In genomic region chr15:78038585-78039247, GRCh38 we compare ENCODE assay signal across 20 cellular contexts. TPM values are rescaled to one million over a fixed set of nuclear protein-coding genes. Genes with fewer than 3 reads are reported as not detected.
DNase-seq lines count a peak whose midpoint lies in the region; ATAC-seq lines count a peak whose summit lies in the region.
"Had no signal": no experiment of that assay in that cellular context is flagged by ENCODE, and none has a peak within 500 bp of the region (broad histone marks: within the 10 kb centered on the region; RNA-seq: fewer than 3 reads in every experiment).

No MANE protein-coding gene starts in this region.

- H3K4me1 Mint-ChIP-seq in activated T-cell treated with anti-CD3 and anti-CD28 coated beads, Interleukin-2, amount 50 U/mL, for 24 hours (ENCODE audit: low read depth) = peaks cover 95% of the 10 kb centered on the region
- H3K4me1 Mint-ChIP-seq in activated CD4-positive, alpha-beta memory T cell treated with anti-CD3 and anti-CD28 coated beads for 36 hours (ENCODE audit: low read depth) = peaks cover 89% of the 10 kb centered on the region

- H3K4me3 Mint-ChIP-seq in activated T-cell treated with anti-CD3 and anti-CD28 coated beads, Interleukin-2, amount 50 U/mL, for 24 hours = no peak overlapping the region
- no peak overlapping the region for H3K4me3 Mint-ChIP-seq in activated CD4-positive, alpha-beta memory T cell treated with anti-CD3 and anti-CD28 coated beads for 36 hours

- POLR2A ChIA-PET in activated CD4-positive, alpha-beta memory T cell treated with anti-CD3 and anti-CD28 coated beads for 36 hours (lab: Charles Lee) = interaction anchor here (1.3 kb wide), 1 partner anchor 9 kb away, joined by 6 read pairs; no protein-coding TSS in a partner anchor

- intact Hi-C loops in activated CD4-positive, alpha-beta memory T cell treated with anti-CD3 and anti-CD28 coated beads for 36 hours (cut with micrococcal nuclease) = loop anchor here (10.0 kb wide), 1 partner anchor 84 kb away; no protein-coding TSS in a partner anchor

- H3K36me3 ChIP-seq in thymus (ENCODE audit: control insufficient read depth, insufficient read depth) = peaks cover 18% of the 10 kb centered on the region

- ATAC-seq in left lobe of liver (no peak), GM19452 (IDR thresholded peaks at IDR 0.05; ENCODE audit: unreplicated experiment) (no peak), GM18520 (IDR thresholded peaks at IDR 0.05; ENCODE audit: unreplicated experiment) (no peak)
- ATAC-seq: heart right ventricle; Panc1; right cardiac atrium; stimulated activated naive CD8-positive, alpha-beta T cell treated with anti-CD3 and anti-CD28 coated beads, Interleukin-15, Interleukin-2, amounts not matched to agents 100 U/mL and 50 U/mL, for 24 hours had no signal

- peak overlapping the region; percentile 82 for H3K27ac Mint-ChIP-seq in activated T-cell treated with anti-CD3 and anti-CD28 coated beads, Interleukin-2, amount 50 U/mL, for 24 hours
- peak overlapping the region; percentile 73 for H3K27ac Mint-ChIP-seq in activated CD4-positive, alpha-beta memory T cell treated with anti-CD3 and anti-CD28 coated beads for 36 hours

- H3K36me3 Mint-ChIP-seq in activated T-cell treated with anti-CD3 and anti-CD28 coated beads, Interleukin-2, amount 50 U/mL, for 24 hours (ENCODE audit: low read depth) = peaks cover 61% of the 10 kb centered on the region
- peaks cover 25% of the 10 kb centered on the region for H3K36me3 Mint-ChIP-seq in activated CD4-positive, alpha-beta memory T cell treated with anti-CD3 and anti-CD28 coated beads for 36 hours

- peak overlapping the region; percentile 32 for H3K27ac ChIP-seq in thymus (ENCODE audit: low read depth)
- H3K27ac ChIP-seq: epithelial cell of prostate had no signal

- no peaks in the 10 kb centered on the region for H3K9me3 Mint-ChIP-seq in activated T-cell treated with anti-CD3 and anti-CD28 coated beads, Interleukin-2, amount 50 U/mL, for 24 hours
- no peaks in the 10 kb centered on the region for H3K9me3 Mint-ChIP-seq in activated CD4-positive, alpha-beta memory T cell treated with anti-CD3 and anti-CD28 coated beads for 36 hours

- WGBS in thymus = 90% methylated on average over 8 of the region's 8 CpGs

- no peaks in the 10 kb centered on the region for H3K9me3 ChIP-seq in thymus (ENCODE audit: control insufficient read depth)
- H3K9me3 ChIP-seq: heart right ventricle had no signal

- H3K27me3 ChIP-seq in thymus (ENCODE audit: control insufficient read depth, insufficient read depth) = no peaks in the 10 kb centered on the region
- H3K27me3 ChIP-seq: heart right ventricle had no signal

- H3K4me3 ChIP-seq in thymus (ENCODE audit: low read length) = no peak overlapping the region
- H3K4me3 ChIP-seq: heart right ventricle had no signal

- no peak for DNase-seq in activated T-cell treated with anti-CD3 and anti-CD28 coated beads, Interleukin-2, amount 50 U/mL, for 24 hours
- DNase-seq in activated T-cell treated with anti-CD3 and anti-CD28 coated beads, Interleukin-2, amount 50 U/mL, for 1 hour = no peak
- DNase-seq in activated CD4-positive, alpha-beta memory T cell treated with anti-CD3 and anti-CD28 coated beads for 36 hours = no peak
- peak; percentile 39 for DNase-seq in left lobe of liver (ENCODE audit: low spot score)
- DNase-seq in kidney glomerular epithelial cell (lab: John Stamatoyannopoulos, UW) = no peak
- DNase-seq: activated CD4-positive, alpha-beta T cell treated with anti-CD3 and anti-CD28 coated beads, Interleukin-2, amount 50 U/mL, for 1 hour; activated naive CD4-positive, alpha-beta T cell treated with anti-CD3 and anti-CD28 coated beads, Interleukin-2, amount 50 U/mL, for 16 hours; caudate nucleus; DMS153; heart right ventricle; NCI-H1930; NCI-H526; right cardiac atrium; stimulated activated naive CD8-positive, alpha-beta T cell treated with anti-CD3 and anti-CD28 coated beads, Interleukin-15, Interleukin-2, amounts not matched to agents 100 U/mL and 50 U/mL, for 24 hours had no signal

- H3K27me3 Mint-ChIP-seq in activated T-cell treated with anti-CD3 and anti-CD28 coated beads, Interleukin-2, amount 50 U/mL, for 24 hours = no peaks in the 10 kb centered on the region
- no peaks in the 10 kb centered on the region for H3K27me3 Mint-ChIP-seq in activated CD4-positive, alpha-beta memory T cell treated with anti-CD3 and anti-CD28 coated beads for 36 hours

- CTCF ChIA-PET in activated CD4-positive, alpha-beta memory T cell treated with anti-CD3 and anti-CD28 coated beads for 36 hours (lab: Charles Lee) = no interaction called here

- H3K4me1 ChIP-seq in thymus (ENCODE audit: control insufficient read depth, insufficient read depth, low read length) = peaks cover 47% of the 10 kb centered on the region

RNA-seq across cellular contexts. Expression of gene TBC1D2B, which starts 38.8 kb away (rescaled TPM):
- 10 to 100 TPM; 47.9 to 57.8 TPM for total RNA-seq in activated CD4-positive, alpha-beta memory T cell treated with anti-CD3 and anti-CD28 coated beads for 36 hours
- total RNA-seq in left lobe of liver = 50.4 TPM
- 20.0 TPM for polyA plus RNA-seq in thymus

RNA-seq across cellular contexts. Expression of gene SH2D7, which starts 53.6 kb away (rescaled TPM):
- not detected for total RNA-seq in activated CD4-positive, alpha-beta memory T cell treated with anti-CD3 and anti-CD28 coated beads for 36 hours
- total RNA-seq in left lobe of liver = not detected
- 0.05 TPM for polyA plus RNA-seq in thymus
- total RNA-seq: heart right ventricle, kidney epithelial cell, right cardiac atrium had no signal
- polyA plus RNA-seq: heart right ventricle had no signal
